Comparison of ENCODE assay signal across 1 cellular context in the genomic region with DNA sequence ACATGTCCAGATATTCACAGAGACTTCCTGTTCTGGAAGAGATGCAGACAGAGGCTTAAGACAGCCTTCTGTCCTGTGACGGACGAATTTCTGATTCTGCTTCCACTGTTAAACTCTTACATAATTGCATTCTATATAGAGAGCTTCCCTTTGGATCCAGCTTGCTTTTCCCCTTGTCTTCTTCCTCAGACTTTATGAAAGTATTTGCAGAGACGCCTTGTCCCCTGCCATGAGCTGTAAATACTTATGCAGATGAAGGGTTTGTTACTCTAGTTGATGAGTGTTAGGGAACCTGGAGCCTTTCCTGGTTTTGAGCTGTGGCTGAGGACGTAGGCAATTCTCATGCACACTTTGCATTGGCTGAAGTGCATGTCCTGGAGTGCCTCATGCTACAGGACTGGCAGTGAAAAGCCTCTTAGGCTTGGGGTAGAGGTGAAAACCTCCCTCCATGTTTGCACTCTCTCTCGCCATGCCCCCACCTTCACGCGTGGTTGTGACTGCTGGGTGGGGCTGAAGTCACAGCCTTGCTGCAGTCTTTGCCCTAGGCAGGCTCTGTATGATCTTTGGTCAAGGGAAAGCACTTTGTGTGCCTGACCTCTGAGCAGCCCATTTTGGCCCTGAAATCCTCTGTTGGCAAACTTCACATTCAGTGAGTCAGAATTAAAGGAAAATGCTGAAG.
TF ChIP-seq lines count a peak whose summit lies in the region.

No MANE protein-coding gene starts in this region.

TF ChIP-seq in H1, 55 proteins besides CTCF, POLR2A, EP300 and RAD21:
- TF ChIP-seq, protein P1, sequence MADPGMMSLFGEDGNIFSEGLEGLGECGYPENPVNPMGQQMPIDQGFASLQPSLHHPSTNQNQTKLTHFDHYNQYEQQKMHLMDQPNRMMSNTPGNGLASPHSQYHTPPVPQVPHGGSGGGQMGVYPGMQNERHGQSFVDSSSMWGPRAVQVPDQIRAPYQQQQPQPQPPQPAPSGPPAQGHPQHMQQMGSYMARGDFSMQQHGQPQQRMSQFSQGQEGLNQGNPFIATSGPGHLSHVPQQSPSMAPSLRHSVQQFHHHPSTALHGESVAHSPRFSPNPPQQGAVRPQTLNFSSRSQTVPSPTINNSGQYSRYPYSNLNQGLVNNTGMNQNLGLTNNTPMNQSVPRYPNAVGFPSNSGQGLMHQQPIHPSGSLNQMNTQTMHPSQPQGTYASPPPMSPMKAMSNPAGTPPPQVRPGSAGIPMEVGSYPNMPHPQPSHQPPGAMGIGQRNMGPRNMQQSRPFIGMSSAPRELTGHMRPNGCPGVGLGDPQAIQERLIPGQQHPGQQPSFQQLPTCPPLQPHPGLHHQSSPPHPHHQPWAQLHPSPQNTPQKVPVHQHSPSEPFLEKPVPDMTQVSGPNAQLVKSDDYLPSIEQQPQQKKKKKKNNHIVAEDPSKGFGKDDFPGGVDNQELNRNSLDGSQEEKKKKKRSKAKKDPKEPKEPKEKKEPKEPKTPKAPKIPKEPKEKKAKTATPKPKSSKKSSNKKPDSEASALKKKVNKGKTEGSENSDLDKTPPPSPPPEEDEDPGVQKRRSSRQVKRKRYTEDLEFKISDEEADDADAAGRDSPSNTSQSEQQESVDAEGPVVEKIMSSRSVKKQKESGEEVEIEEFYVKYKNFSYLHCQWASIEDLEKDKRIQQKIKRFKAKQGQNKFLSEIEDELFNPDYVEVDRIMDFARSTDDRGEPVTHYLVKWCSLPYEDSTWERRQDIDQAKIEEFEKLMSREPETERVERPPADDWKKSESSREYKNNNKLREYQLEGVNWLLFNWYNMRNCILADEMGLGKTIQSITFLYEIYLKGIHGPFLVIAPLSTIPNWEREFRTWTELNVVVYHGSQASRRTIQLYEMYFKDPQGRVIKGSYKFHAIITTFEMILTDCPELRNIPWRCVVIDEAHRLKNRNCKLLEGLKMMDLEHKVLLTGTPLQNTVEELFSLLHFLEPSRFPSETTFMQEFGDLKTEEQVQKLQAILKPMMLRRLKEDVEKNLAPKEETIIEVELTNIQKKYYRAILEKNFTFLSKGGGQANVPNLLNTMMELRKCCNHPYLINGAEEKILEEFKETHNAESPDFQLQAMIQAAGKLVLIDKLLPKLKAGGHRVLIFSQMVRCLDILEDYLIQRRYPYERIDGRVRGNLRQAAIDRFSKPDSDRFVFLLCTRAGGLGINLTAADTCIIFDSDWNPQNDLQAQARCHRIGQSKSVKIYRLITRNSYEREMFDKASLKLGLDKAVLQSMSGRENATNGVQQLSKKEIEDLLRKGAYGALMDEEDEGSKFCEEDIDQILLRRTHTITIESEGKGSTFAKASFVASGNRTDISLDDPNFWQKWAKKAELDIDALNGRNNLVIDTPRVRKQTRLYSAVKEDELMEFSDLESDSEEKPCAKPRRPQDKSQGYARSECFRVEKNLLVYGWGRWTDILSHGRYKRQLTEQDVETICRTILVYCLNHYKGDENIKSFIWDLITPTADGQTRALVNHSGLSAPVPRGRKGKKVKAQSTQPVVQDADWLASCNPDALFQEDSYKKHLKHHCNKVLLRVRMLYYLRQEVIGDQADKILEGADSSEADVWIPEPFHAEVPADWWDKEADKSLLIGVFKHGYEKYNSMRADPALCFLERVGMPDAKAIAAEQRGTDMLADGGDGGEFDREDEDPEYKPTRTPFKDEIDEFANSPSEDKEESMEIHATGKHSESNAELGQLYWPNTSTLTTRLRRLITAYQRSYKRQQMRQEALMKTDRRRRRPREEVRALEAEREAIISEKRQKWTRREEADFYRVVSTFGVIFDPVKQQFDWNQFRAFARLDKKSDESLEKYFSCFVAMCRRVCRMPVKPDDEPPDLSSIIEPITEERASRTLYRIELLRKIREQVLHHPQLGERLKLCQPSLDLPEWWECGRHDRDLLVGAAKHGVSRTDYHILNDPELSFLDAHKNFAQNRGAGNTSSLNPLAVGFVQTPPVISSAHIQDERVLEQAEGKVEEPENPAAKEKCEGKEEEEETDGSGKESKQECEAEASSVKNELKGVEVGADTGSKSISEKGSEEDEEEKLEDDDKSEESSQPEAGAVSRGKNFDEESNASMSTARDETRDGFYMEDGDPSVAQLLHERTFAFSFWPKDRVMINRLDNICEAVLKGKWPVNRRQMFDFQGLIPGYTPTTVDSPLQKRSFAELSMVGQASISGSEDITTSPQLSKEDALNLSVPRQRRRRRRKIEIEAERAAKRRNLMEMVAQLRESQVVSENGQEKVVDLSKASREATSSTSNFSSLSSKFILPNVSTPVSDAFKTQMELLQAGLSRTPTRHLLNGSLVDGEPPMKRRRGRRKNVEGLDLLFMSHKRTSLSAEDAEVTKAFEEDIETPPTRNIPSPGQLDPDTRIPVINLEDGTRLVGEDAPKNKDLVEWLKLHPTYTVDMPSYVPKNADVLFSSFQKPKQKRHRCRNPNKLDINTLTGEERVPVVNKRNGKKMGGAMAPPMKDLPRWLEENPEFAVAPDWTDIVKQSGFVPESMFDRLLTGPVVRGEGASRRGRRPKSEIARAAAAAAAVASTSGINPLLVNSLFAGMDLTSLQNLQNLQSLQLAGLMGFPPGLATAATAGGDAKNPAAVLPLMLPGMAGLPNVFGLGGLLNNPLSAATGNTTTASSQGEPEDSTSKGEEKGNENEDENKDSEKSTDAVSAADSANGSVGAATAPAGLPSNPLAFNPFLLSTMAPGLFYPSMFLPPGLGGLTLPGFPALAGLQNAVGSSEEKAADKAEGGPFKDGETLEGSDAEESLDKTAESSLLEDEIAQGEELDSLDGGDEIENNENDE (IDR thresholded peaks at IDR 0.05; ENCODE audit: insufficient replicate concordance, low read length), result no peak
- TF ChIP-seq KDM1A (IDR thresholded peaks at IDR 0.05; ENCODE audit: borderline replicate concordance, low read length), result no peak
- no peak for TF ChIP-seq CHD1 (IDR thresholded peaks at IDR 0.05; ENCODE audit: low read depth, low read length)
- TF ChIP-seq TAF7 (optimal IDR thresholded peaks at IDR 0.05; ENCODE audit: borderline replicate concordance, low read depth, low read length), result no peak
- 0 out of 2 replicates have a peak, but pooled peaks have one; percentile 25 for TF ChIP-seq POLR2AphosphoS5 (IDR thresholded peaks at IDR 0.05; ENCODE audit: low read depth, low read length)
- TF ChIP-seq NRF1 (IDR thresholded peaks at IDR 0.05; ENCODE audit: low read depth, low read length), result no peak
- TF ChIP-seq SP4 (IDR thresholded peaks at IDR 0.05; ENCODE audit: low read length), result no peak
- TF ChIP-seq SIX5 (IDR thresholded peaks at IDR 0.05; ENCODE audit: low read depth, low read length), result no peak
- TF ChIP-seq CTBP2 (IDR thresholded peaks at IDR 0.05; ENCODE audit: borderline replicate concordance, insufficient read depth, insufficient read length, low read length), result peak; percentile 34
- no peak for TF ChIP-seq GABPA (IDR thresholded peaks at IDR 0.05; ENCODE audit: borderline replicate concordance, insufficient read depth, low read length)
- TF ChIP-seq SP1 (IDR thresholded peaks at IDR 0.05; ENCODE audit: low read depth, low read length), result no peak
- TF ChIP-seq SIN3A (conservative IDR thresholded peaks at IDR 0.05 in 1 of 2, IDR thresholded peaks at IDR 0.05 in 1 of 2; ENCODE audit: low read depth in 1 of 2, low read length in 2 of 2), result no peak
- no peak for TF ChIP-seq RNF2 (IDR thresholded peaks at IDR 0.05; ENCODE audit: borderline replicate concordance, low read depth, low read length, missing control alignments, poor library complexity, severe bottlenecking)
- TF ChIP-seq, protein P2, sequence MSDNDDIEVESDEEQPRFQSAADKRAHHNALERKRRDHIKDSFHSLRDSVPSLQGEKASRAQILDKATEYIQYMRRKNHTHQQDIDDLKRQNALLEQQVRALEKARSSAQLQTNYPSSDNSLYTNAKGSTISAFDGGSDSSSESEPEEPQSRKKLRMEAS (IDR thresholded peaks at IDR 0.05), result peak; percentile 15; the same call in 1 of the 2 replicates
- TF ChIP-seq CEBPB (IDR thresholded peaks at IDR 0.05; ENCODE audit: low read depth, low read length), result no peak
- no peak for TF ChIP-seq FOSL1 (IDR thresholded peaks at IDR 0.05; ENCODE audit: insufficient read depth, low read depth, low read length)
- TF ChIP-seq PHF8 (conservative IDR thresholded peaks at IDR 0.05; ENCODE audit: low read depth, low read length), result no peak
- no peak for TF ChIP-seq HDAC6 (IDR thresholded peaks at IDR 0.05; ENCODE audit: low read depth, low read length)
- TF ChIP-seq KDM4A (IDR thresholded peaks at IDR 0.05; ENCODE audit: low read depth, low read length, severe bottlenecking), result no peak
- TF ChIP-seq RXRA (IDR thresholded peaks at IDR 0.05; ENCODE audit: insufficient read depth, low read depth, low read length), result no peak
- no peak for TF ChIP-seq SAP30 (IDR thresholded peaks at IDR 0.05; ENCODE audit: insufficient read depth, insufficient replicate concordance, low read length)
- no peak for TF ChIP-seq HDAC2 (IDR thresholded peaks at IDR 0.05; ENCODE audit: borderline replicate concordance in 1 of 2, low read depth in 2 of 2, low read length in 2 of 2)
- TF ChIP-seq CBX8 (IDR thresholded peaks at IDR 0.05; ENCODE audit: borderline replicate concordance, low read depth, low read length), result no peak
- TF ChIP-seq TBP (IDR thresholded peaks at IDR 0.05; ENCODE audit: low read depth, low read length), result no peak
- TF ChIP-seq BRCA1 (IDR thresholded peaks at IDR 0.05; ENCODE audit: low read depth, low read length), result no peak
